Comparison of ENCODE assay signal across 16 cellular contexts in genomic region chr5:68445257-68446069, GRCh38.
DNase-seq lines count a peak whose midpoint lies in the region; ATAC-seq, FAIRE-seq and TF ChIP-seq lines count a peak whose summit lies in the region.
"Had no signal": no experiment of that assay in that cellular context is flagged by ENCODE, and none has a peak within 500 bp of the region (broad histone marks: within the 10 kb centered on the region; RNA-seq: fewer than 3 reads in every experiment).

No MANE protein-coding gene starts in this region.

- peaks cover 0 to under 1% of the 10 kb centered on the region in 2 donors for H3K27me3 Mint-ChIP-seq in natural killer cell (ENCODE audit: low read depth in 2 of 2)

- H3K27ac ChIP-seq in KOPT-K1 (ENCODE audit: low read depth, low read length, poor library complexity, severe bottlenecking), result peak overlapping the region; percentile 0
- H3K27ac ChIP-seq in endothelial cell of umbilical vein (ENCODE audit: insufficient read depth, low read depth, low read length), result no peak overlapping the region
- H3K27ac ChIP-seq: Peyer's patch had no signal

- H3K36me3 ChIP-seq in KOPT-K1 (ENCODE audit: insufficient read depth, low read length) (no peaks in the 10 kb centered on the region), endothelial cell of umbilical vein (ENCODE audit: control insufficient read depth in 2 of 2, extremely low read depth in 1 of 2, insufficient read depth in 2 of 2, low read length in 2 of 2) (no peaks in the 10 kb centered on the region)
- H3K36me3 ChIP-seq: HAP-1, Peyer's patch had no signal

- no peaks in the 10 kb centered on the region for H3K9me1 ChIP-seq in endothelial cell of umbilical vein (replicated peaks; ENCODE audit: control insufficient read depth, extremely low read depth, insufficient read depth, low read length)

- no peaks in the 10 kb centered on the region for H3K36me3 Mint-ChIP-seq in natural killer cell
- H3K36me3 Mint-ChIP-seq: CD8-positive, alpha-beta T cell had no signal

- dilution Hi-C loops in endothelial cell of umbilical vein (cut with MboI; ENCODE audit: extremely low pct_ligation_motif_present, low sequenced_read_pairs), result no loop called here

- no peak overlapping the region for H3K9ac ChIP-seq in endothelial cell of umbilical vein (replicated peaks; ENCODE audit: extremely low read depth, insufficient read depth, low read length)

- H3K9me3 ChIP-seq in KOPT-K1 (ENCODE audit: insufficient read depth, low read length, poor library complexity, severe bottlenecking) (no peaks in the 10 kb centered on the region), endothelial cell of umbilical vein (replicated peaks; ENCODE audit: control insufficient read depth, insufficient read depth, low read length) (no peaks in the 10 kb centered on the region)
- H3K9me3 ChIP-seq: HAP-1, Peyer's patch had no signal

- H3K4me3 Mint-ChIP-seq in natural killer cell, result no peak overlapping the region
- H3K4me3 Mint-ChIP-seq: B cell; CD8-positive, alpha-beta T cell had no signal

- H3K4me1 ChIP-seq in endothelial cell of umbilical vein (ENCODE audit: control insufficient read depth, extremely low read depth, insufficient read depth, low read length), result peaks cover 16% of the 10 kb centered on the region
- H3K4me1 ChIP-seq: HAP-1, Peyer's patch had no signal

- no peaks in the 10 kb centered on the region for H3K27me3 ChIP-seq in endothelial cell of umbilical vein (ENCODE audit: control insufficient read depth in 2 of 2, insufficient read depth in 2 of 2, low read length in 2 of 2)
- H3K27me3 ChIP-seq: Peyer's patch had no signal

- H3K4me2 ChIP-seq in endothelial cell of umbilical vein (ENCODE audit: insufficient read depth, low read length), result no peak overlapping the region

- no peak for ATAC-seq in natural killer cell
- ATAC-seq: CD8-positive, alpha-beta T cell had no signal

- peak; percentile 5 for FAIRE-seq in GM18507 (lab: Jason Lieb, UNC)
- FAIRE-seq in endothelial cell of umbilical vein (lab: Jason Lieb, UNC), result peak; percentile 84

- TF ChIP-seq CTCF in endothelial cell of umbilical vein (IDR thresholded peaks at IDR 0.05; ENCODE audit: extremely low read depth in 1 of 2, insufficient read depth in 1 of 2, low read depth in 1 of 2, low read length in 2 of 2) (no peak), natural killer cell (IDR thresholded peaks at IDR 0.05) (no peak)

- intact Hi-C loops in endothelial cell of umbilical vein (cut with micrococcal nuclease) (loop anchor here (1.0 kb wide), 1 partner anchor 11 kb away; no protein-coding TSS in a partner anchor), natural killer cell (cut with micrococcal nuclease) (loop anchor here (10.0 kb wide), 1 partner anchor 931 kb away; no protein-coding TSS in a partner anchor)

- no peak for TF ChIP-seq POLR2A in endothelial cell of umbilical vein (IDR thresholded peaks at IDR 0.05; ENCODE audit: low read depth, low read length)

- H3K79me2 ChIP-seq in endothelial cell of umbilical vein (ENCODE audit: control insufficient read depth, insufficient read depth, low read length), result no peaks in the 10 kb centered on the region

- H3K4me3 ChIP-seq in endothelial cell of umbilical vein (replicated peaks in 1 of 3; ENCODE audit: insufficient read depth in 1 of 3, low read depth in 1 of 3, low read length in 3 of 3), result no peak overlapping the region
- H3K4me3 ChIP-seq: HAP-1, Peyer's patch had no signal

- no peak overlapping the region for H2AFZ ChIP-seq in endothelial cell of umbilical vein (ENCODE audit: low read depth, low read length)

- CTCF ChIA-PET in endothelial cell of umbilical vein (lab: Charles Lee), result interaction anchor here (5.8 kb wide), 1 partner anchor 159 kb away, joined by 21 read pairs; no protein-coding TSS in a partner anchor

- no peaks in the 10 kb centered on the region for H3K9me3 Mint-ChIP-seq in natural killer cell
- H3K9me3 Mint-ChIP-seq: CD8-positive, alpha-beta T cell had no signal

- no peaks in the 10 kb centered on the region for H4K20me1 ChIP-seq in endothelial cell of umbilical vein (replicated peaks; ENCODE audit: control insufficient read depth, extremely low read depth, insufficient read depth, low read length)

- POLR2A ChIA-PET in endothelial cell of umbilical vein (lab: Charles Lee), result no interaction called here

- peaks cover 19% of the 10 kb centered on the region in 2 donors for H3K4me1 Mint-ChIP-seq in natural killer cell
- H3K4me1 Mint-ChIP-seq: B cell had no signal

- no TSS peak for BruUV-seq in endothelial cell of umbilical vein (replicated peaks; lab: Mats Ljungman, UMichigan)

- H3K27ac Mint-ChIP-seq in natural killer cell, result no peak overlapping the region
- H3K27ac Mint-ChIP-seq: B cell; CD8-positive, alpha-beta T cell had no signal

- DNase-seq in GM18507 (ENCODE audit: extremely low spot score, insufficient read length, low read depth) (no peak), endothelial cell of umbilical vein (ENCODE audit: low read depth, low spot score) (peak; percentile 94), pulmonary artery endothelial cell (ENCODE audit: low read depth, low spot score) (peak; percentile 47), COLO829 (ENCODE audit: low spot score) (no peak), natural killer cell (no peak), NCI-H2107 (lab: John Stamatoyannopoulos, UW) (no peak)
- DNase-seq: CD8-positive, alpha-beta T cell; DMS 273 treated with DMSO at 0.1 percent for 48 hours; NCI-H1417; NCI-H2029; NCI-H510A treated with DMSO at 0.1 percent for 48 hours; Peyer's patch; SIG-M5 had no signal

TF ChIP-seq in endothelial cell of umbilical vein, 7 proteins besides CTCF, POLR2A, EP300 and RAD21:
- no peak for TF ChIP-seq GATA2 (IDR thresholded peaks at IDR 0.05; ENCODE audit: insufficient read depth, insufficient read length, low read depth, low read length)
- no peak for TF ChIP-seq FOS (IDR thresholded peaks at IDR 0.05; ENCODE audit: borderline replicate concordance, insufficient read depth, low read length)
- no peak for TF ChIP-seq JUN (IDR thresholded peaks at IDR 0.05; ENCODE audit: borderline replicate concordance, insufficient read depth, insufficient read length, low read depth)
- TF ChIP-seq POLR2AphosphoS5 (IDR thresholded peaks at IDR 0.05; ENCODE audit: insufficient read depth, low read depth, low read length), result no peak
- TF ChIP-seq MAX (IDR thresholded peaks at IDR 0.05; ENCODE audit: insufficient read depth, insufficient read length), result no peak
- no peak for TF ChIP-seq MYC (IDR thresholded peaks at IDR 0.05; ENCODE audit: low read depth, low read length)
- no peak for TF ChIP-seq EZH2 (IDR thresholded peaks at IDR 0.05; ENCODE audit: borderline replicate concordance, low read depth, low read length, severe bottlenecking)
TF ChIP-seq in endothelial cell of umbilical vein: peak in this region for 0.

Comparison
In these comparisons a context has a peak if more than half of its experiments do, and no peak if none do; other contexts are left out.
1. DNase-seq: peak in endothelial cell of umbilical vein (single experiment) and pulmonary artery endothelial cell (single experiment); none in GM18507 (single experiment), COLO829 (single experiment), natural killer cell (single experiment) and NCI-H2107 (single experiment).